In the genomic region with DNA sequence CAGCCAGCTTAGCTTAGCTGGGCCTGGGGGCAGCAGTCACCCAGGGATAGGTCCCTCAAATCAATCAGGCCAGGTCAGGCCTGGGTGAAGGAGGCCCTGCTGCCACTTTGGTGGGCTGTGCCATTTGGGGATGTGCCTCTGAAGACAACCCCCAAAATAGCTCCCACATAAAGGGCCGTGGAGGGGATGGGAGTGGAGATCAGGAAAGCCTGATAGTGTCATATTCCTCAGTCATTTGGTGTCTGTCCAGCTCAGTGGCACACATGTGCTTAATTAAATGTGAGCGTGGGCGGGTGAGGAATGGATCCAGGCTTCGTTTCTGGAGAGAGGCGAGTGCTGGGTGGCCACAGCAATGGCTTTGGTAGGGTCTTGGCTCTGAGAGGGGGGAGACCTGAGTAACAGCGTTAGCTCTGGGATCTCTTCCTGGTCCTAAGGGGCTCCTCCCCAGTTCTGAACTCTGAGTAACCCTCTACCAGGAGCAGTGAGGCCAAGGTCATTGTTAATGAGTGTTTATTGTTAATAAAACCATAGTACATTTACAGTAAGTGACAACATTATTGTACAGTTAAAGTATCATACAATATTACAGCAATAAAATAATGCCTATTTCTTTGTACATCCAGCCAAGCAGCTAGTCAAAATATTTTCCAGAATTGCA, we compare ENCODE assay signal across 24 cellular contexts. TPM values are rescaled to one million over a fixed set of nuclear protein-coding genes. Genes with fewer than 3 reads are reported as not detected.
DNase-seq lines count a peak whose midpoint lies in the region; ATAC-seq and TF ChIP-seq lines count a peak whose summit lies in the region.
"Had no signal": no experiment of that assay in that cellular context is flagged by ENCODE, and none has a peak within 500 bp of the region (broad histone marks: within the 10 kb centered on the region; RNA-seq: fewer than 3 reads in every experiment).

No MANE protein-coding gene starts in this region.

- H3K27ac ChIP-seq in RWPE1 (peak overlapping the region; percentile 11; the same call in 1 of the 2 replicates), neural progenitor cell (no peak overlapping the region), suprapubic skin (no peak overlapping the region)
- H3K27ac ChIP-seq: parathyroid adenoma, testis had no signal

- H3K9me3 ChIP-seq in neural progenitor cell (ENCODE audit: low read depth) (no peaks in the 10 kb centered on the region), suprapubic skin (no peaks in the 10 kb centered on the region)
- H3K9me3 ChIP-seq: MG63, testis had no signal

- CTCF ChIA-PET in RWPE1 (lab: Yijun Ruan, JAX): interaction anchor here (0.6 to 1.1 kb wide), 5 partner anchors 24 to 315 kb away, joined by 3 read pairs; partner anchors contain the start of gene ABTB2

- 58% methylated on average over 6 of the region's 6 CpGs for WGBS in suprapubic skin

- H3K4me1 Mint-ChIP-seq in neural progenitor cell: peaks cover 20% of the 10 kb centered on the region

- no peak for ATAC-seq in HG03571 (IDR thresholded peaks at IDR 0.05; ENCODE audit: unreplicated experiment)
- ATAC-seq: GM12878, T-cell had no signal

- H3K4me2 ChIP-seq in neural progenitor cell: no peak overlapping the region
- H3K4me2 ChIP-seq: GM23338 had no signal

- H3K36me3 Mint-ChIP-seq in neural progenitor cell: peaks cover 21% of the 10 kb centered on the region

- TF ChIP-seq CTCF in RWPE1 (conservative IDR thresholded peaks at IDR 0.05; ENCODE audit: low read depth): no peak
- TF ChIP-seq CTCF in neural progenitor cell (IDR thresholded peaks at IDR 0.05): no peak
- no peak for TF ChIP-seq CTCF in suprapubic skin (IDR thresholded peaks at IDR 0.05)

- no peak overlapping the region for H3K9ac ChIP-seq in neural progenitor cell
- H3K9ac ChIP-seq: parathyroid adenoma had no signal

- H3K27me3 ChIP-seq in neural progenitor cell: no peaks in the 10 kb centered on the region
- H3K27me3 ChIP-seq in suprapubic skin: no peaks in the 10 kb centered on the region
- H3K27me3 ChIP-seq: MG63, testis had no signal

- TF ChIP-seq POLR2A in suprapubic skin (IDR thresholded peaks at IDR 0.05): no peak

- no peak overlapping the region for H3K27ac Mint-ChIP-seq in neural progenitor cell
- H3K27ac Mint-ChIP-seq: CD8-positive, alpha-beta T cell; GM23338; natural killer cell; T-cell had no signal

- POLR2A ChIA-PET in RWPE1 (lab: Yijun Ruan, JAX; ENCODE audit: low non-redundant PET): no interaction called here

- no peaks in the 10 kb centered on the region for H3K9me3 Mint-ChIP-seq in neural progenitor cell
- H3K9me3 Mint-ChIP-seq: CD8-positive, alpha-beta T cell; GM23338; natural killer cell; T-cell had no signal

- DNase-seq in AG20443 (ENCODE audit: low spot score) (peak; percentile 70), RWPE1 (ENCODE audit: low spot score) (no peak), fibroblast of peridontal ligament (ENCODE audit: extremely low read depth) (peak; percentile 25), neural progenitor cell (ENCODE audit: low spot score) (no peak), suprapubic skin (ENCODE audit: low spot score in 2 of 2) (no peak), cerebellar cortex (ENCODE audit: low spot score) (no peak), superior temporal gyrus (ENCODE audit: extremely low spot score) (no peak)
- DNase-seq: activated CD4-positive, alpha-beta T cell treated with anti-CD3 and anti-CD28 coated beads for 4 hours; activated naive CD4-positive, alpha-beta T cell treated with anti-CD3 and anti-CD28 coated beads, Interleukin-2, amount 50 U/mL, for 16 hours; CD8-positive, alpha-beta T cell; cerebellar nuclear complex; DMS153; effector CD8-positive, alpha-beta T cell; GF-D8; MG63; natural killer cell; NCI-H2081 treated with DMSO at 0.1 percent for 48 hours; Right ventricle myocardium superior; T-cell; testis had no signal

- H3K36me3 ChIP-seq in neural progenitor cell (no peaks in the 10 kb centered on the region), suprapubic skin (peaks cover 71% of the 10 kb centered on the region)

- H3K4me1 ChIP-seq in neural progenitor cell: no peaks in the 10 kb centered on the region
- peaks cover 17% of the 10 kb centered on the region for H3K4me1 ChIP-seq in suprapubic skin
- H3K4me1 ChIP-seq: parathyroid adenoma, testis had no signal

- H3K4me3 ChIP-seq in neural progenitor cell (no peak overlapping the region), suprapubic skin (no peak overlapping the region)
- H3K4me3 ChIP-seq: GM12878, GM23338, MG63, testis had no signal

- peak overlapping the region; percentile 24 for H3K4me3 Mint-ChIP-seq in neural progenitor cell
- H3K4me3 Mint-ChIP-seq: CD8-positive, alpha-beta T cell; GM23338; natural killer cell; T-cell had no signal

- H4K20me1 ChIP-seq in neural progenitor cell (ENCODE audit: low read depth): peaks cover 3% of the 10 kb centered on the region

- H3K79me2 ChIP-seq in neural progenitor cell (ENCODE audit: low read depth): no peaks in the 10 kb centered on the region
- H3K79me2 ChIP-seq: parathyroid adenoma had no signal

- no peak overlapping the region for H2AFZ ChIP-seq in neural progenitor cell (replicated peaks)
- H2AFZ ChIP-seq: GM23338, parathyroid adenoma had no signal

- H3F3A ChIP-seq in neural progenitor cell (ENCODE audit: low read depth): no peaks in the 10 kb centered on the region

- TF ChIP-seq EP300 in suprapubic skin (IDR thresholded peaks at IDR 0.05): no peak

- peaks cover 3% of the 10 kb centered on the region for H3K27me3 Mint-ChIP-seq in neural progenitor cell (ENCODE audit: insufficient read depth, low read depth)
- H3K27me3 Mint-ChIP-seq: T-cell had no signal

RNA-seq across cellular contexts. Expression of gene NAT10, which starts 45.2 kb away (rescaled TPM):
- total RNA-seq in neural progenitor cell (ENCODE audit: low replicate concordance) (42.9 and 44.6 TPM in 2 replicates), suprapubic skin (10 to 100 TPM; 41.2 to 59.8 (median 48.2) TPM)

Comparison
In these comparisons a context has a peak if more than half of its experiments do, and no peak if none do; other contexts are left out.
1. DNase-seq: peak in AG20443 (single experiment) and fibroblast of peridontal ligament (single experiment); none in RWPE1 (single experiment), neural progenitor cell (single experiment), suprapubic skin (0 of 2), cerebellar cortex (single experiment) and superior temporal gyrus (single experiment).